Comparison of ENCODE assay signal across 15 cellular contexts in genomic region chr3:123346726-123347125, GRCh38.
DNase-seq lines count a peak whose midpoint lies in the region; ATAC-seq and TF ChIP-seq lines count a peak whose summit lies in the region.
"Had no signal": no experiment of that assay in that cellular context is flagged by ENCODE, and none has a peak within 500 bp of the region (broad histone marks: within the 10 kb centered on the region; RNA-seq: fewer than 3 reads in every experiment).

No MANE protein-coding gene starts in this region.

- peak; percentile 11 for DNase-seq in AG10803 (ENCODE audit: low read depth)
- peak; percentile 95 to 99 for DNase-seq in NCI-H524 (lab: John Stamatoyannopoulos, UW)
- peak; percentile 13 for DNase-seq in fibroblast of the aortic adventitia (ENCODE audit: low read depth)
- peak; percentile 8 for DNase-seq in myocyte (ENCODE audit: low read depth)
- no peak for DNase-seq in GM03348 (ENCODE audit: low spot score)
- DNase-seq: activated CD4-positive, alpha-beta T cell treated with anti-CD3 and anti-CD28 coated beads, Interleukin-2, amount 50 U/mL, for 48 hours; activated effector memory CD4-positive, alpha-beta T cell treated with anti-CD3 and anti-CD28 coated beads, Interleukin-2, amount 50 U/mL, for 16 hours; effector memory CD4-positive, alpha-beta T cell; left colon; naive B cell; NCI-H510A had no signal

- ATAC-seq in GM19463 (IDR thresholded peaks at IDR 0.05; ENCODE audit: unreplicated experiment), result no peak
- ATAC-seq in HG02642 (IDR thresholded peaks at IDR 0.05; ENCODE audit: poor library complexity, unreplicated experiment), result no peak
- ATAC-seq in GM21786 (IDR thresholded peaks at IDR 0.05; ENCODE audit: unreplicated experiment), result no peak
- ATAC-seq: left colon had no signal

- H3K4me3 ChIP-seq in AG10803 (ENCODE audit: low read length) (no peak overlapping the region), fibroblast of the aortic adventitia (ENCODE audit: low read depth, low read length) (no peak overlapping the region)
- H3K4me3 ChIP-seq: tibial nerve had no signal

- no peak for TF ChIP-seq CTCF in AG10803 (conservative IDR thresholded peaks at IDR 0.05; ENCODE audit: low read length)
- TF ChIP-seq CTCF in fibroblast of the aortic adventitia (IDR thresholded peaks at IDR 0.05; ENCODE audit: insufficient read depth, low read length), result no peak
